Comparison of ENCODE assay signal across 25 cellular contexts in genomic region chr13:109318945-109319590, GRCh38.
"Had no signal": no experiment of that assay in that cellular context is flagged by ENCODE, and none has a peak within 500 bp of the region (broad histone marks: within the 10 kb centered on the region; RNA-seq: fewer than 3 reads in every experiment).

No MANE protein-coding gene starts in this region.

- ATAC-seq: stimulated activated effector memory CD8-positive, alpha-beta T cell treated with anti-CD3 and anti-CD28 coated beads, Interleukin-12 subunit alpha, Interleukin-12 subunit beta, amount 100 ng/mL, for 72 hours; stimulated activated memory B cell treated with anti-CD40 and anti-IgM and Interleukin-4, amounts not matched to agents 10 μg/mL and 1 μg/mL and 100 μg/mL, for 72 hours; stimulated activated naive B cell treated with anti-CD40 and anti-IgM and Interleukin-4, amounts not matched to agents 10 μg/mL and 1 μg/mL and 100 μg/mL, for 72 hours; stimulated activated naive CD8-positive, alpha-beta T cell treated with anti-CD3 and anti-CD28 coated beads, Interleukin-15, amount 100 ng/mL, for 72 hours; stimulated activated naive CD8-positive, alpha-beta T cell treated with anti-CD3 and anti-CD28 coated beads, Interleukin-15, Interleukin-2, amounts not matched to agents 100 U/mL and 50 U/mL, for 24 hours had no signal

- H3K27me3 ChIP-seq: stomach, testis, thyroid gland, tibial artery, tibial nerve, transverse colon, upper lobe of left lung, uterus, vagina had no signal

- H3K4me1 ChIP-seq: stomach, suprapubic skin, testis, thyroid gland, tibial artery, tibial nerve, transverse colon, upper lobe of left lung, uterus, vagina had no signal

- H3K27ac ChIP-seq: stomach, suprapubic skin, testis, thoracic aorta, thyroid gland, tibial artery, tibial nerve, transverse colon, upper lobe of left lung, uterus, vagina had no signal

- H3K9me3 ChIP-seq: suprapubic skin, testis, thoracic aorta, thyroid gland, tibial artery, transverse colon, upper lobe of left lung, uterus, vagina had no signal

- H3K4me3 ChIP-seq: stomach, suprapubic skin, testis, thoracic aorta, thyroid gland, tibial artery, tibial nerve, transverse colon, upper lobe of left lung, uterus, vagina had no signal

- H3K36me3 ChIP-seq: stomach, suprapubic skin, thoracic aorta, thyroid gland, tibial artery, tibial nerve, transverse colon, upper lobe of left lung, uterus, vagina had no signal

- DNase-seq: stimulated activated CD4-positive, alpha-beta T cell treated with anti-CD3 and anti-CD28 coated beads, Interleukin-2, amount 100 ng/mL, for 48 hours; stimulated activated CD4-positive, alpha-beta T cell treated with anti-CD3 and anti-CD28 coated beads, Interleukin-4, amount 100 ng/mL, for 1 hour; stimulated activated CD4-positive, alpha-beta T cell treated with anti-CD3 and anti-CD28 coated beads, Interleukin-4, amount 100 ng/mL, for 24 hours; stimulated activated CD4-positive, alpha-beta T cell treated with anti-CD3 and anti-CD28 coated beads, Interleukin-4, amount 100 ng/mL, for 4 hours; stimulated activated CD8-positive, alpha-beta memory T cell treated with anti-CD3 and anti-CD28 coated beads, Interleukin-4, amount 100 ng/mL, for 48 hours; stimulated activated naive B cell treated with anti-CD40 and anti-IgM and Interleukin-4, amounts not matched to agents 10 μg/mL and 1 μg/mL and 100 μg/mL, for 72 hours; stimulated activated naive CD4-positive, alpha-beta T cell; stimulated activated naive CD4-positive, alpha-beta T cell treated with Interleukin-2 at 50 U/mL for 16 hours; stimulated activated naive CD8-positive, alpha-beta T cell treated with anti-CD3 and anti-CD28 coated beads, Interleukin-15, amount 100 ng/mL, for 72 hours; stimulated activated naive CD8-positive, alpha-beta T cell treated with anti-CD3 and anti-CD28 coated beads, Interleukin-15, Interleukin-2, amounts not matched to agents 100 U/mL and 50 U/mL, for 24 hours; stomach; substantia nigra; testis; thyroid gland; tibial artery; transverse colon; trophoblast cell; uterus had no signal
